ENCODE assay signal across 8 cellular contexts in genomic region chr4:77818077-77818666, GRCh38. TPM values are rescaled to one million over a fixed set of nuclear protein-coding genes. Genes with fewer than 3 reads are reported as not detected.
DNase-seq lines count a peak whose midpoint lies in the region; ATAC-seq and TF ChIP-seq lines count a peak whose summit lies in the region.

No MANE protein-coding gene starts in this region.

- H3K4me1 ChIP-seq in duodenal mucosa (ENCODE audit: control insufficient read depth in 1 of 2, insufficient read depth in 2 of 2, low read length in 2 of 2) (peaks cover 47 to 53% of the 10 kb centered on the region in 2 donors), left lung (peaks cover 12 to 53% of the 10 kb centered on the region in 2 donors)

- H3K36me3 ChIP-seq in duodenal mucosa (ENCODE audit: control insufficient read depth in 1 of 2, insufficient read depth in 2 of 2, low read length in 2 of 2) (no peaks in the 10 kb centered on the region), left lung (no peaks in the 10 kb centered on the region)

- DNase-seq in 8988T (peak; percentile 40), NCI-H510A treated with DMSO at 0.1 percent for 48 hours (lab: John Stamatoyannopoulos, UW) (peak; percentile 85), left lung (peak; percentile 82 to 93)
- peak; percentile 35 for DNase-seq in activated CD4-positive, alpha-beta T cell treated with anti-CD3 and anti-CD28 coated beads for 4 hours
- DNase-seq in stimulated activated CD8-positive, alpha-beta memory T cell treated with anti-CD3 and anti-CD28 coated beads, Interleukin-12 subunit alpha, Interleukin-12 subunit beta, amount 100 ng/mL, for 1 hour (ENCODE audit: low read depth), result peak; percentile 31

- H3K27ac ChIP-seq in duodenal mucosa (ENCODE audit: low read depth, low read length) (peak overlapping the region; percentile 98), left lung (peak overlapping the region; percentile 98 to 99)

- no peaks in the 10 kb centered on the region for H3K9me3 ChIP-seq in duodenal mucosa (ENCODE audit: control insufficient read depth in 1 of 2, low read length in 2 of 2)
- no peaks in the 10 kb centered on the region for H3K9me3 ChIP-seq in left lung

- intact Hi-C loops in left lung (cut with DNase I), result no loop called here

- H3K27me3 ChIP-seq in duodenal mucosa (ENCODE audit: control insufficient read depth in 1 of 2, insufficient read depth in 2 of 2, low read length in 2 of 2) (no peaks in the 10 kb centered on the region), left lung (no peaks in the 10 kb centered on the region)

- H3K9ac ChIP-seq in duodenal mucosa (ENCODE audit: low read depth in 1 of 2, low read length in 2 of 2), result peak overlapping the region; percentile 84 to 91

- ATAC-seq in HG03378 (IDR thresholded peaks at IDR 0.05; ENCODE audit: unreplicated experiment) (peak; percentile 38), left lung (peak; percentile 68)

- H3K4me3 ChIP-seq in GM12875 (ENCODE audit: low read depth, low read length) (peak overlapping the region; percentile 90), duodenal mucosa (ENCODE audit: low read depth in 1 of 2, low read length in 2 of 2) (peak overlapping the region; percentile 77 to 82), left lung (peak overlapping the region; percentile 67 to 88)

- TF ChIP-seq CTCF in GM12875 (IDR thresholded peaks at IDR 0.05; ENCODE audit: borderline replicate concordance, insufficient read depth, low read depth, low read length) (no peak), left lung (IDR thresholded peaks at IDR 0.05) (peak; percentile 56 to 62)

RNA-seq across cellular contexts. Expression of gene CNOT6L, which starts 1.0 kb away (rescaled TPM):
- 10 to 100 TPM; 35.9 to 43.5 TPM for total RNA-seq in left lung

RNA-seq across cellular contexts. Expression of gene MRPL1, which starts 44.5 kb away (rescaled TPM):
- total RNA-seq in left lung, result 10 to 100 TPM; 19.2 to 30.5 TPM

Comparison
In these comparisons a context has a peak if more than half of its experiments do, and no peak if none do; other contexts are left out.
1. Peak in every context shown above with its lines: DNase-seq, ATAC-seq, H3K4me3 ChIP-seq and H3K27ac ChIP-seq.
2. DNase-seq: peak in every context shown above with its lines; median percentile 88 in left lung; 85 in NCI-H510A treated with DMSO at 0.1 percent for 48 hours; 40 in 8988T; 35 in activated CD4-positive, alpha-beta T cell treated with anti-CD3 and anti-CD28 coated beads for 4 hours; 31 in stimulated activated CD8-positive, alpha-beta memory T cell treated with anti-CD3 and anti-CD28 coated beads, Interleukin-12 subunit alpha, Interleukin-12 subunit beta, amount 100 ng/mL, for 1 hour.